Comparison of ENCODE assay signal across 9 cellular contexts in the genomic region with DNA sequence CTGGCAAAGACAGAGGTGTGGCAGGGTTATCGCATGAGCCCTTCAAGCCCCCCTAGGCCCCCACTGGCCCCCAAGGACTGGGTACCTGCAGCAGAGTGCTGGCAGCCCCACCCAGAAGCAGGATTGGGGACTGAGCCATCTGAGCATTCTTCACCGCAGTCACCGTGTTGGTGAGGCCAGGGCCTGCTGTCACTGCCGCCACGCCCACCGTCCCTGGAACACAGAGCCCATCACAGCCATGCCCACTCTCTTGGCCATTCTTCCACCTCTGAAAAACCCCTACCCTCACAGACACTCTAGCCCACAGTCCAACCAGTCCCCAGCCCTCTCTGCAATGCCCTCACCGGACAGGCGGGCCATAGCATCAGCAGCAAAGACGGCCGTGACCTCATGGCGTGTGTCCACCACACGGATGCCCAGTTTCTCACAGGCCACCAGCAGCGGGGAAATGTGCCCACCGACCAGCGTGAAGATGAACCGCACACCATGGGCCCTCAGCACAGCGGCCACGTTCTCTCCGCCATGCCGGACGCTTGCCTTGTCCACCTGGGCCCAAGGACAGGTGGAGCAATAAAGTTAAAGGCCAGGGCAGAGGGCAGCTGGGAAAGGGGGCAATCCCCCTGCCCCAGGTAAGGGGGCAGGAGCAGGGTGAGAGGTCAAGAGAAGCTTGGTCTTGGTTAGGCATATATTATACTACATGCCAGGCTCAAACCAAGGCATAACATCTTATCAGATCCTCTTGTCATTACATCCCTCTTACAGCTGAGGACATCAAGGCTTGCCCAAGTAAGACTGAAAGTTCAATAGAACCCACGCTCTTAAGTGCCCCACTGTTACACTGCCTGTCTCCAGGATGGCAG. TPM values are rescaled to one million over a fixed set of nuclear protein-coding genes. Genes with fewer than 3 reads are reported as not detected.
DNase-seq lines count a peak whose midpoint lies in the region; ATAC-seq and TF ChIP-seq lines count a peak whose summit lies in the region.
"Had no signal": no experiment of that assay in that cellular context is flagged by ENCODE, and none has a peak within 500 bp of the region (broad histone marks: within the 10 kb centered on the region; RNA-seq: fewer than 3 reads in every experiment).

No MANE protein-coding gene starts in this region.

- DNase-seq in heart left ventricle (no peak), cardiac septum (ENCODE audit: low spot score) (no peak), mesendoderm (no peak), sciatic nerve (ENCODE audit: low spot score) (no peak), H4 (ENCODE audit: low spot score) (no peak)
- DNase-seq in activated naive CD8-positive, alpha-beta T cell treated with anti-CD3 and anti-CD28 coated beads, Interleukin-2, amount 50 U/mL, for 24 hours, result no peak
- no peak for DNase-seq in stimulated activated CD8-positive, alpha-beta memory T cell treated with anti-CD3 and anti-CD28 coated beads, Interleukin-4, amount 100 ng/mL, for 48 hours
- DNase-seq: WERI-Rb-1 had no signal

- H3K27ac Mint-ChIP-seq in activated naive CD8-positive, alpha-beta T cell treated with anti-CD3 and anti-CD28 coated beads, Interleukin-2, amount 50 U/mL, for 24 hours, result no peak overlapping the region

- H2BK5ac ChIP-seq in mesendoderm (ENCODE audit: low read length), result no peak overlapping the region

- peak overlapping the region; percentile 97 for H3K56ac ChIP-seq in mesendoderm (ENCODE audit: low read length)

- peaks cover 9% of the 10 kb centered on the region for H3K79me1 ChIP-seq in mesendoderm (ENCODE audit: low read length)

- H3K4me1 ChIP-seq in heart left ventricle (peaks cover 0 to 30% (median 16%) of the 10 kb centered on the region in 12 donors), mesendoderm (ENCODE audit: control insufficient read depth, low read depth, low read length) (no peaks in the 10 kb centered on the region)

- no peak overlapping the region for H2BK15ac ChIP-seq in mesendoderm (replicated peaks; ENCODE audit: low read depth)

- peaks cover 35% of the 10 kb centered on the region for H3K36me3 Mint-ChIP-seq in activated naive CD8-positive, alpha-beta T cell treated with anti-CD3 and anti-CD28 coated beads, Interleukin-2, amount 50 U/mL, for 24 hours (ENCODE audit: low read depth)

- H3K9me3 Mint-ChIP-seq in activated naive CD8-positive, alpha-beta T cell treated with anti-CD3 and anti-CD28 coated beads, Interleukin-2, amount 50 U/mL, for 24 hours, result no peaks in the 10 kb centered on the region

- H3K4me3 Mint-ChIP-seq in activated naive CD8-positive, alpha-beta T cell treated with anti-CD3 and anti-CD28 coated beads, Interleukin-2, amount 50 U/mL, for 24 hours, result peak overlapping the region; percentile 93

- no peak for TF ChIP-seq CTCF in heart left ventricle (IDR thresholded peaks at IDR 0.05)

- no peak overlapping the region for H3K4ac ChIP-seq in mesendoderm (ENCODE audit: low read depth, low read length)

- H2BK120ac ChIP-seq in mesendoderm (ENCODE audit: low read depth, low read length), result no peak overlapping the region

- H4K8ac ChIP-seq in mesendoderm (ENCODE audit: low read depth, low read length), result no peak overlapping the region

- no peak overlapping the region for H2AK5ac ChIP-seq in mesendoderm (ENCODE audit: low read length)

- no peak overlapping the region for H3K4me2 ChIP-seq in mesendoderm (ENCODE audit: low read length)

- H3K79me2 ChIP-seq in mesendoderm (ENCODE audit: control insufficient read depth, insufficient read depth, low read length), result peaks cover 4% of the 10 kb centered on the region

- peaks cover 0 to 51% (median 44%) of the 10 kb centered on the region in 9 donors for H3K36me3 ChIP-seq in heart left ventricle
- H3K36me3 ChIP-seq in mesendoderm (ENCODE audit: control insufficient read depth, insufficient read depth, low read length), result no peaks in the 10 kb centered on the region

- no peak overlapping the region for H4K5ac ChIP-seq in mesendoderm (ENCODE audit: low read length)

- 86 to 91% (median 86%) methylated on average over 21 to 22 of the region's 22 CpGs for WGBS in heart left ventricle, 4 donors
- no CpG with 5 or more reads among the region's 22 CpGs for WGBS in mesendoderm (ENCODE audit: extremely low coverage, insufficient coverage, low lambda C conversion rate)

- no peak overlapping the region for H3K18ac ChIP-seq in mesendoderm (ENCODE audit: low read length)

- intact Hi-C loops in heart left ventricle (cut with DNase I) (no loop called here), cardiac septum (cut with DNase I) (no loop called here), sciatic nerve (cut with DNase I) (no loop called here)

- H3K4me3 ChIP-seq in heart left ventricle, result peak overlapping the region in 3 of 12 donors; percentile 3 to 25 (median 19)
- no peak overlapping the region for H3K4me3 ChIP-seq in mesendoderm (ENCODE audit: low read length)

- H3K9me3 ChIP-seq in heart left ventricle, result no peaks in the 10 kb centered on the region

- peaks cover 18% of the 10 kb centered on the region for H3K4me1 Mint-ChIP-seq in activated naive CD8-positive, alpha-beta T cell treated with anti-CD3 and anti-CD28 coated beads, Interleukin-2, amount 50 U/mL, for 24 hours

- no peak overlapping the region for H3K9ac ChIP-seq in mesendoderm (ENCODE audit: low read length)

- no peak for TF ChIP-seq POLR2A in heart left ventricle (IDR thresholded peaks at IDR 0.05)

- ATAC-seq in heart left ventricle (no peak), sciatic nerve (no peak)
- ATAC-seq in activated naive CD8-positive, alpha-beta T cell treated with anti-CD3 and anti-CD28 coated beads, Interleukin-2, amount 50 U/mL, for 24 hours, result no peak

- H3K27ac ChIP-seq in heart left ventricle (peak overlapping the region in 11 of 12 donors; percentile 52 to 99 (median 95)), mesendoderm (ENCODE audit: low read depth, low read length) (no peak overlapping the region), temporal lobe (ENCODE audit: low read depth, low read length) (peak overlapping the region; percentile 93)
- H3K27ac ChIP-seq: WERI-Rb-1 had no signal

- H3K27me3 Mint-ChIP-seq in activated naive CD8-positive, alpha-beta T cell treated with anti-CD3 and anti-CD28 coated beads, Interleukin-2, amount 50 U/mL, for 24 hours, result peaks cover 6% of the 10 kb centered on the region

- H3K27me3 ChIP-seq in heart left ventricle, result no peaks in the 10 kb centered on the region
- H3K27me3 ChIP-seq in mesendoderm (ENCODE audit: insufficient read depth, low read length, poor library complexity), result no peaks in the 10 kb centered on the region

- H3K23ac ChIP-seq in mesendoderm (ENCODE audit: low read length), result no peak overlapping the region

RNA-seq across cellular contexts. Expression of a gene that starts 16.1 kb away (rescaled TPM):
- total RNA-seq in heart left ventricle, result 10 to 100 TPM; 11.2 to 29.6 (median 15.8) TPM
- polyA plus RNA-seq in heart left ventricle, result 10 to 100 TPM in 1 of 2 donors, 1 to 10 TPM in 1; 8.0 to 14.5 TPM
- 16.4 TPM for total RNA-seq in cardiac septum
- 9.7 TPM for polyA plus RNA-seq in mesendoderm (2013, experiment 1 of 2)
- polyA plus RNA-seq in mesendoderm (2013, experiment 2 of 2), result 9.9 TPM
- total RNA-seq in temporal lobe, result 2.0 TPM
- 39.9 TPM for total RNA-seq in sciatic nerve
- total RNA-seq in H4 (2014; rRNA removed; shearing (Covaris generic)), result 11.7 and 15.1 TPM in 2 replicates

RNA-seq across cellular contexts. Expression of a gene that starts 41.2 kb away (rescaled TPM):
- total RNA-seq in heart left ventricle, result not detected
- not detected for polyA plus RNA-seq in heart left ventricle
- total RNA-seq in cardiac septum, result not detected
- polyA plus RNA-seq in mesendoderm (2013, experiment 1 of 2), result not detected
- not detected for polyA plus RNA-seq in mesendoderm (2013, experiment 2 of 2)
- total RNA-seq in temporal lobe, result not detected
- not detected for total RNA-seq in sciatic nerve
- not detected in 2 replicates for total RNA-seq in H4 (2014; rRNA removed; shearing (Covaris generic))
